22 cellular contexts compared by ENCODE assay signal in the genomic region with DNA sequence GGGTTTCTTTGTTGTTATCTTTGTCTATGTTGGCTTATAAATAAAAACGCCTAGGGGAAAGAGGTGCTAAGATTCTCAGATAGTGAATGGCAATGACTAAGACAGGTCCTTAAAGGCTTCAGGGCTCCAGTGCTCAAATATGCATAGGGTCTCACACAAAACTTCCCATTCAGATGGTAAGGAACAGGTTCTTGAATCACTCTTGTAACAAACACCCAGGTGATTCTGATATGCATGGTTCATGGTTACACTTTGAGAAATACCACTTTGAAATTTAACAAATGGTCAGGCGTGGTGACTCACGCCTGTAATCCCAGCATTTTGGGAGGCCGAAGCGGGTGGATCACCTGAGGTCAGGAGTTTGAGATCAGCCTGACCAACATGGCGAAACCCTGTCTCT.
"Had no signal": no experiment of that assay in that cellular context is flagged by ENCODE, and none has a peak within 500 bp of the region (broad histone marks: within the 10 kb centered on the region; RNA-seq: fewer than 3 reads in every experiment).

No MANE protein-coding gene starts in this region.

- ATAC-seq: effector memory CD8-positive, alpha-beta T cell; esophagus mucosa; gastrocnemius medialis; heart right ventricle; left cardiac atrium; left lung; left ventricle myocardium superior; lower lobe of right lung; naive thymus-derived CD4-positive, alpha-beta T cell had no signal

- H3K9me3 ChIP-seq: esophagus squamous epithelium, gastrocnemius medialis, heart right ventricle, left lung, lower lobe of right lung had no signal

- H3K4me1 Mint-ChIP-seq: endodermal cell had no signal

- H3K27me3 Mint-ChIP-seq: effector memory CD8-positive, alpha-beta T cell; naive thymus-derived CD4-positive, alpha-beta T cell had no signal

- DNase-seq: effector CD8-positive, alpha-beta T cell; effector memory CD8-positive, alpha-beta T cell; endodermal cell; erythroblast; esophagus squamous epithelium; foreskin fibroblast; foreskin melanocyte; gastrocnemius medialis; glutamatergic neuron; head of caudate nucleus; heart right ventricle; hippocampal formation; left cardiac atrium; left lung; left ventricle myocardium superior; lower lobe of right lung; mesenchymal stem cell; midbrain; naive thymus-derived CD4-positive, alpha-beta T cell had no signal

- H3K27ac Mint-ChIP-seq: endodermal cell had no signal

- H3K4me1 ChIP-seq: esophagus squamous epithelium, gastrocnemius medialis, left lung, lower lobe of right lung had no signal

- H3K4me3 Mint-ChIP-seq: effector memory CD8-positive, alpha-beta T cell; endodermal cell; naive thymus-derived CD4-positive, alpha-beta T cell had no signal

- H3K4me3 ChIP-seq: coronary artery, esophagus squamous epithelium, gastrocnemius medialis, heart right ventricle, left lung, lower lobe of right lung had no signal

- H3K27ac ChIP-seq: coronary artery, epithelial cell of prostate, esophagus squamous epithelium, gastrocnemius medialis, heart right ventricle, left lung, lower lobe of right lung had no signal

- H3K27me3 ChIP-seq: esophagus squamous epithelium, gastrocnemius medialis, heart right ventricle, left lung had no signal
